ENCODE assay signal across 25 cellular contexts in genomic region chr22:37774728-37775127, GRCh38. TPM values are rescaled to one million over a fixed set of nuclear protein-coding genes. Genes with fewer than 3 reads are reported as not detected.
"Had no signal": no experiment of that assay in that cellular context is flagged by ENCODE, and none has a peak within 500 bp of the region (broad histone marks: within the 10 kb centered on the region; RNA-seq: fewer than 3 reads in every experiment).

No MANE protein-coding gene starts in this region.

- DNase-seq: activated CD4-positive, alpha-beta memory T cell treated with anti-CD3 and anti-CD28 coated beads for 36 hours; activated CD4-positive, alpha-beta T cell treated with anti-CD3 and anti-CD28 coated beads for 36 hours; activated naive CD4-positive, alpha-beta T cell treated with anti-CD3 and anti-CD28 coated beads, Interleukin-2, amount 10 ng/mL, durations not matched to agents 7 days and 5 days; activated T-cell treated with anti-CD3 and anti-CD28 coated beads, Interleukin-2, amount 50 U/mL, for 24 hours; effector memory CD8-positive, alpha-beta T cell; foreskin keratinocyte; glutamatergic neuron; kidney glomerular epithelial cell; occipital lobe; sigmoid colon; T-helper 17 cell; tibial artery; uterus; WERI-Rb-1 had no signal

- H3K4me1 Mint-ChIP-seq: activated CD4-positive, alpha-beta T cell treated with anti-CD3 and anti-CD28 coated beads for 36 hours; activated naive CD4-positive, alpha-beta T cell treated with anti-CD3 and anti-CD28 coated beads, Interleukin-2, amount 10 ng/mL, durations not matched to agents 7 days and 5 days had no signal

- ATAC-seq: activated CD4-positive, alpha-beta T cell treated with anti-CD3 and anti-CD28 coated beads for 36 hours; effector memory CD8-positive, alpha-beta T cell; esophagus mucosa; foreskin keratinocyte; stimulated activated memory B cell treated with anti-CD40 and anti-IgM and Interleukin-4, amounts not matched to agents 10 μg/mL and 1 μg/mL and 100 μg/mL, for 72 hours; T-helper 17 cell had no signal

- H3K27ac Mint-ChIP-seq: activated CD4-positive, alpha-beta memory T cell treated with anti-CD3 and anti-CD28 coated beads for 36 hours; activated CD4-positive, alpha-beta T cell treated with anti-CD3 and anti-CD28 coated beads for 36 hours; activated naive CD4-positive, alpha-beta T cell treated with anti-CD3 and anti-CD28 coated beads, Interleukin-2, amount 10 ng/mL, durations not matched to agents 7 days and 5 days; activated T-cell treated with anti-CD3 and anti-CD28 coated beads, Interleukin-2, amount 50 U/mL, for 24 hours; dendritic cell treated with granulocyte-macrophage colony-stimulating factor and Interleukin-4, amounts not matched to agents 40 ng/mL and 50 ng/mL, for 4 days; stimulated activated memory B cell treated with anti-CD40 and anti-IgM and Interleukin-4, amounts not matched to agents 10 μg/mL and 1 μg/mL and 100 μg/mL, for 72 hours; T-helper 17 cell had no signal

- H3K27me3 Mint-ChIP-seq: activated CD4-positive, alpha-beta memory T cell treated with anti-CD3 and anti-CD28 coated beads for 36 hours; activated CD4-positive, alpha-beta T cell treated with anti-CD3 and anti-CD28 coated beads for 36 hours; activated naive CD4-positive, alpha-beta T cell treated with anti-CD3 and anti-CD28 coated beads, Interleukin-2, amount 10 ng/mL, durations not matched to agents 7 days and 5 days; activated T-cell treated with anti-CD3 and anti-CD28 coated beads, Interleukin-2, amount 50 U/mL, for 24 hours; dendritic cell treated with granulocyte-macrophage colony-stimulating factor and Interleukin-4, amounts not matched to agents 40 ng/mL and 50 ng/mL, for 4 days; effector memory CD8-positive, alpha-beta T cell; T-helper 17 cell had no signal

- H3K4me1 ChIP-seq: uterus had no signal

- H3K4me3 ChIP-seq: ascending aorta, breast epithelium, sigmoid colon, tibial artery, uterus had no signal

- H3K27ac ChIP-seq: ascending aorta, foreskin keratinocyte, sigmoid colon, tibial artery, uterus, WERI-Rb-1 had no signal

- H3K9me3 Mint-ChIP-seq: activated CD4-positive, alpha-beta memory T cell treated with anti-CD3 and anti-CD28 coated beads for 36 hours; activated naive CD4-positive, alpha-beta T cell treated with anti-CD3 and anti-CD28 coated beads, Interleukin-2, amount 10 ng/mL, durations not matched to agents 7 days and 5 days; activated T-cell treated with anti-CD3 and anti-CD28 coated beads, Interleukin-2, amount 50 U/mL, for 24 hours; dendritic cell treated with granulocyte-macrophage colony-stimulating factor and Interleukin-4, amounts not matched to agents 40 ng/mL and 50 ng/mL, for 4 days; effector memory CD8-positive, alpha-beta T cell; nephron; stimulated activated memory B cell treated with anti-CD40 and anti-IgM and Interleukin-4, amounts not matched to agents 10 μg/mL and 1 μg/mL and 100 μg/mL, for 72 hours had no signal

- H3K4me3 Mint-ChIP-seq: activated CD4-positive, alpha-beta memory T cell treated with anti-CD3 and anti-CD28 coated beads for 36 hours; activated CD4-positive, alpha-beta T cell treated with anti-CD3 and anti-CD28 coated beads for 36 hours; activated naive CD4-positive, alpha-beta T cell treated with anti-CD3 and anti-CD28 coated beads, Interleukin-2, amount 10 ng/mL, durations not matched to agents 7 days and 5 days; activated T-cell treated with anti-CD3 and anti-CD28 coated beads, Interleukin-2, amount 50 U/mL, for 24 hours; dendritic cell treated with granulocyte-macrophage colony-stimulating factor and Interleukin-4, amounts not matched to agents 40 ng/mL and 50 ng/mL, for 4 days; effector memory CD8-positive, alpha-beta T cell; nephron; stimulated activated memory B cell treated with anti-CD40 and anti-IgM and Interleukin-4, amounts not matched to agents 10 μg/mL and 1 μg/mL and 100 μg/mL, for 72 hours; T-helper 17 cell had no signal

- H3K36me3 ChIP-seq: uterus had no signal

- H3K9me3 ChIP-seq: ascending aorta, breast epithelium, sigmoid colon, tibial artery, uterus had no signal

- H3K27me3 ChIP-seq: ascending aorta, breast epithelium, foreskin keratinocyte, sigmoid colon, tibial artery, uterus had no signal

RNA-seq across cellular contexts. Expression of gene GALR3, which starts 48.5 kb away (rescaled TPM):
- total RNA-seq: ascending aorta, cerebellum, foreskin keratinocyte, liver, mesenteric fat pad, occipital lobe, pulmonary artery endothelial cell, sigmoid colon, subcutaneous adipose tissue, T-helper 17 cell, uterus had no signal
- polyA plus RNA-seq: foreskin keratinocyte, liver, sigmoid colon had no signal
